ENCODE assay signal across 34 cellular contexts in the genomic region with DNA sequence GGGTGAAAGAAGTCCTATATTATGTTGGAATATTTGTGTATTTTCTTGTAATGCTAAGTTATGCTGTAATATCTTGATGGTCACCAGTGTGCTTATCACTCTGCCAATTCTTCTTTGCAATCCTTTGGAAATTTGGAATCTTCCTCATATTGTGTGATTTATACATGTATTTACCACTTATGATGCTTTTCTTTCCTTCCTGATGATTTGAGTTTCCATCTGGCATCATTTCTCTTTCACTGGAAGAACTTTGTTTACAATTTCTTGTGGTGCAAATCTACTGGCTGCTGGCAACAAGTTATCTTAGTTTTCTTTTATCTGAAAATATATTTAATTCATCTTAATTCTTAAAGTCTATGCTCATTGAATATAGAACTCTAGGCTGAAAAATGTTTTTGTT. TPM values are rescaled to one million over a fixed set of nuclear protein-coding genes. Genes with fewer than 3 reads are reported as not detected.
"Had no signal": no experiment of that assay in that cellular context is flagged by ENCODE, and none has a peak within 500 bp of the region (broad histone marks: within the 10 kb centered on the region; RNA-seq: fewer than 3 reads in every experiment).

No MANE protein-coding gene starts in this region.

- H3K27me3 ChIP-seq: colonic mucosa, esophagus squamous epithelium, foreskin keratinocyte, heart right ventricle, left lung had no signal

- H3K27ac ChIP-seq: colonic mucosa, epithelial cell of prostate, esophagus squamous epithelium, foreskin keratinocyte, heart right ventricle, lower lobe of right lung had no signal

- H3K4me3 Mint-ChIP-seq: dendritic cell treated with granulocyte-macrophage colony-stimulating factor and Interleukin-4, amounts not matched to agents 40 ng/mL and 50 ng/mL, for 4 days; effector memory CD8-positive, alpha-beta T cell; endodermal cell; mesothelial cell of epicardium had no signal

- H3K9me3 Mint-ChIP-seq: dendritic cell treated with granulocyte-macrophage colony-stimulating factor and Interleukin-4, amounts not matched to agents 40 ng/mL and 50 ng/mL, for 4 days; effector memory CD8-positive, alpha-beta T cell; endodermal cell; mesothelial cell of epicardium had no signal

- H3K4me1 ChIP-seq: colonic mucosa, esophagus squamous epithelium, foreskin keratinocyte, heart right ventricle, left lung, lower lobe of right lung had no signal

- DNase-seq: cerebellar nuclear complex; colonic mucosa; cortex of kidney; effector CD8-positive, alpha-beta T cell; effector memory CD8-positive, alpha-beta T cell; endodermal cell; erythroblast; esophagus squamous epithelium; foreskin keratinocyte; glutamatergic neuron; head of caudate nucleus; heart right ventricle; hippocampal formation; left cardiac atrium; left lung; left ventricle myocardium superior; lower lobe of right lung; mesenchymal stem cell; mucosa of descending colon had no signal

- H3K9me3 ChIP-seq: colonic mucosa, esophagus squamous epithelium, heart right ventricle, left lung, lower lobe of right lung, mucosa of descending colon had no signal

- H3K27me3 Mint-ChIP-seq: dendritic cell treated with granulocyte-macrophage colony-stimulating factor and Interleukin-4, amounts not matched to agents 40 ng/mL and 50 ng/mL, for 4 days; effector memory CD8-positive, alpha-beta T cell had no signal

- H3K36me3 ChIP-seq: colonic mucosa, esophagus squamous epithelium, heart right ventricle, left lung, lower lobe of right lung had no signal

- H3K27ac Mint-ChIP-seq: dendritic cell treated with granulocyte-macrophage colony-stimulating factor and Interleukin-4, amounts not matched to agents 40 ng/mL and 50 ng/mL, for 4 days; effector memory CD8-positive, alpha-beta T cell; endodermal cell; mesothelial cell of epicardium had no signal

- ATAC-seq: effector memory CD8-positive, alpha-beta T cell; esophagus mucosa; foreskin keratinocyte; heart right ventricle; left cardiac atrium; left lung; left ventricle myocardium superior; lower lobe of right lung; mucosa of descending colon had no signal

- H3K36me3 Mint-ChIP-seq: mesothelial cell of epicardium had no signal

- H3K4me3 ChIP-seq: colonic mucosa, esophagus squamous epithelium, heart right ventricle, left lung, lower lobe of right lung, mucosa of descending colon had no signal

RNA-seq across cellular contexts. Expression of a gene that starts 46.9 kb away (rescaled TPM):
- total RNA-seq: chondrocyte, colonic mucosa, dermis microvascular lymphatic vessel endothelial cell, endodermal cell, esophagus mucosa, esophagus squamous epithelium, fibroblast of lung, fibroblast of villous mesenchyme, foreskin keratinocyte, glomerular endothelial cell, heart right ventricle, kidney epithelial cell, left cardiac atrium, left lung, left ventricle myocardium superior, lower leg skin, lower lobe of right lung, lung microvascular endothelial cell, mesenteric fat pad, mesothelial cell of epicardium, mucosa of descending colon, myocyte had no signal
- polyA plus RNA-seq: fibroblast of lung, foreskin keratinocyte, heart right ventricle, keratinocyte had no signal
